Comparison of ENCODE assay signal across 20 cellular contexts in genomic region chr7:100154651-100155491, GRCh38. TPM values are rescaled to one million over a fixed set of nuclear protein-coding genes. Genes with fewer than 3 reads are reported as not detected.
DNase-seq lines count a peak whose midpoint lies in the region; ATAC-seq, FAIRE-seq and TF ChIP-seq lines count a peak whose summit lies in the region.
"Had no signal": no experiment of that assay in that cellular context is flagged by ENCODE, and none has a peak within 500 bp of the region (broad histone marks: within the 10 kb centered on the region; RNA-seq: fewer than 3 reads in every experiment).

No MANE protein-coding gene starts in this region.

- H4K20me1 ChIP-seq in mammary epithelial cell (ENCODE audit: insufficient read depth, low read length) = no peaks in the 10 kb centered on the region

- H3K4me2 ChIP-seq in mammary epithelial cell (ENCODE audit: insufficient read depth, low read depth, low read length) = no peak overlapping the region

- H3K27me3 Mint-ChIP-seq in dendritic cell treated with granulocyte-macrophage colony-stimulating factor and Interleukin-4, amounts not matched to agents 40 ng/mL and 50 ng/mL, for 4 days = no peaks in the 10 kb centered on the region
- H3K27me3 Mint-ChIP-seq: stimulated activated memory B cell treated with anti-CD40 and anti-IgM and Interleukin-4, amounts not matched to agents 10 μg/mL and 1 μg/mL and 100 μg/mL, for 72 hours had no signal

- H3K36me3 Mint-ChIP-seq in dendritic cell treated with granulocyte-macrophage colony-stimulating factor and Interleukin-4, amounts not matched to agents 40 ng/mL and 50 ng/mL, for 4 days (ENCODE audit: low read depth) = peaks cover 80% of the 10 kb centered on the region

- no peak for DNase-seq in breast epithelium (ENCODE audit: low spot score in 2 of 2)
- DNase-seq in mammary epithelial cell = no peak
- DNase-seq in HT-29 (ENCODE audit: low spot score) = peak; percentile 81
- DNase-seq in small intestine = peak; percentile 80
- DNase-seq in activated CD4-positive, alpha-beta T cell treated with anti-CD3 and anti-CD28 coated beads for 1 hour = no peak
- DNase-seq in activated CD8-positive, alpha-beta memory T cell treated with anti-CD3 and anti-CD28 coated beads, Interleukin-2, amount 50 U/mL, for 4 hours = no peak
- DNase-seq: activated gamma-delta T cell, aorta, DND-41, islet precursor cell, Kasumi-1, NCI-H1092, NCI-H524 treated with DMSO at 0.1 percent for 48 hours, T-helper 2 cell had no signal

- ATAC-seq in HG03175 (IDR thresholded peaks at IDR 0.05; ENCODE audit: unreplicated experiment) = no peak
- ATAC-seq: activated CD4-positive, CD25-positive, alpha-beta regulatory T cell treated with anti-CD3 and anti-CD28 coated beads, Interleukin-2, amount 50 U/mL, for 24 hours; stimulated activated memory B cell treated with anti-CD40 and anti-IgM and Interleukin-4, amounts not matched to agents 10 μg/mL and 1 μg/mL and 100 μg/mL, for 72 hours had no signal

- CTCF ChIA-PET in mammary epithelial cell (lab: Charles Lee; ENCODE audit: low non-redundant PET) = no interaction called here

- H3K9ac ChIP-seq in mammary epithelial cell (ENCODE audit: insufficient read depth, low read length) = no peak overlapping the region

- H3K9me3 Mint-ChIP-seq in dendritic cell treated with granulocyte-macrophage colony-stimulating factor and Interleukin-4, amounts not matched to agents 40 ng/mL and 50 ng/mL, for 4 days = no peaks in the 10 kb centered on the region
- H3K9me3 Mint-ChIP-seq: stimulated activated memory B cell treated with anti-CD40 and anti-IgM and Interleukin-4, amounts not matched to agents 10 μg/mL and 1 μg/mL and 100 μg/mL, for 72 hours had no signal

- dilution Hi-C loops in mammary epithelial cell (cut with HindIII; ENCODE audit: low sequenced_read_pairs) = no loop called here

- no peak for TF ChIP-seq POLR2A in breast epithelium (IDR thresholded peaks at IDR 0.05)

- 81% methylated on average over 21 of the region's 30 CpGs for WGBS in mammary epithelial cell (ENCODE audit: low coverage, missing lambda C conversion rate)
- WGBS in small intestine, 3 donors = 42 to 63% (median 52%) methylated on average over 26 to 30 of the region's 30 CpGs

- in situ Hi-C loops in mammary epithelial cell (cut with MboI; ENCODE audit: low sequenced_read_pairs in 2 of 2) = no loop called here

- H3K27ac ChIP-seq in breast epithelium (peak overlapping the region; percentile 25), mammary epithelial cell (ENCODE audit: insufficient read depth, low read depth, low read length) (no peak overlapping the region), small intestine (ENCODE audit: low read depth in 1 of 2, low read length in 1 of 2) (peak overlapping the region; percentile 34 to 91)

- H3K4me1 Mint-ChIP-seq in dendritic cell treated with granulocyte-macrophage colony-stimulating factor and Interleukin-4, amounts not matched to agents 40 ng/mL and 50 ng/mL, for 4 days (ENCODE audit: low read depth) = peaks cover 87% of the 10 kb centered on the region

- intact Hi-C loops in breast epithelium (cut with DNase I; ENCODE audit: low total_unique reads) = no loop called here
- intact Hi-C loops in mammary epithelial cell (cut with micrococcal nuclease) = no loop called here
- intact Hi-C loops in dendritic cell treated with granulocyte-macrophage colony-stimulating factor and Interleukin-4, amounts not matched to agents 40 ng/mL and 50 ng/mL, for 4 days (cut with micrococcal nuclease) = no loop called here

- H3K36me3 ChIP-seq in breast epithelium (no peaks in the 10 kb centered on the region), mammary epithelial cell (ENCODE audit: insufficient read depth, low read length) (peaks cover 17% of the 10 kb centered on the region), small intestine (ENCODE audit: control insufficient read depth in 2 of 2, insufficient read depth in 2 of 2, low read length in 2 of 2) (peaks cover 3 to 5% of the 10 kb centered on the region in 2 donors)

- H3K9me3 ChIP-seq in breast epithelium = no peaks in the 10 kb centered on the region
- no peaks in the 10 kb centered on the region for H3K9me3 ChIP-seq in mammary epithelial cell (replicated peaks; ENCODE audit: insufficient read depth, low read length)
- no peaks in the 10 kb centered on the region for H3K9me3 ChIP-seq in small intestine (ENCODE audit: control insufficient read depth, low read depth)
- H3K9me3 ChIP-seq: HAP-1, tibial nerve had no signal

- H3K27me3 ChIP-seq in breast epithelium (no peaks in the 10 kb centered on the region), mammary epithelial cell (ENCODE audit: insufficient read depth, low read length) (no peaks in the 10 kb centered on the region), small intestine (ENCODE audit: control insufficient read depth in 2 of 2, insufficient read depth in 2 of 2, low read length in 2 of 2) (no peaks in the 10 kb centered on the region)
- H3K27me3 ChIP-seq: tibial nerve had no signal

- TF ChIP-seq CTCF in breast epithelium (IDR thresholded peaks at IDR 0.05) = no peak
- TF ChIP-seq CTCF in mammary epithelial cell (conservative IDR thresholded peaks at IDR 0.05 in 1 of 2, IDR thresholded peaks at IDR 0.05 in 1 of 2; ENCODE audit: extremely low read depth in 1 of 2, insufficient read depth in 1 of 2, low read depth in 1 of 2, low read length in 2 of 2) = no peak

- H2AFZ ChIP-seq in mammary epithelial cell (ENCODE audit: low read depth, low read length) = no peak overlapping the region

- H3K27ac Mint-ChIP-seq in dendritic cell treated with granulocyte-macrophage colony-stimulating factor and Interleukin-4, amounts not matched to agents 40 ng/mL and 50 ng/mL, for 4 days = peak overlapping the region; percentile 75
- H3K27ac Mint-ChIP-seq: stimulated activated memory B cell treated with anti-CD40 and anti-IgM and Interleukin-4, amounts not matched to agents 10 μg/mL and 1 μg/mL and 100 μg/mL, for 72 hours had no signal

- BruUV-seq in mammary epithelial cell (replicated peaks; lab: Mats Ljungman, UMichigan) = no TSS peak

- H3K4me3 ChIP-seq in breast epithelium = no peak overlapping the region
- no peak overlapping the region for H3K4me3 ChIP-seq in mammary epithelial cell (replicated peaks in 1 of 3; ENCODE audit: insufficient read depth in 1 of 3, low read depth in 2 of 3, low read length in 3 of 3)
- H3K4me3 ChIP-seq in small intestine (ENCODE audit: low read depth in 1 of 2, low read length in 2 of 2) = no peak overlapping the region
- H3K4me3 ChIP-seq: HAP-1, tibial nerve had no signal

- FAIRE-seq in small intestine (lab: Jason Lieb, UNC) = no peak

- no peak overlapping the region for H3K4me3 Mint-ChIP-seq in dendritic cell treated with granulocyte-macrophage colony-stimulating factor and Interleukin-4, amounts not matched to agents 40 ng/mL and 50 ng/mL, for 4 days
- H3K4me3 Mint-ChIP-seq: stimulated activated memory B cell treated with anti-CD40 and anti-IgM and Interleukin-4, amounts not matched to agents 10 μg/mL and 1 μg/mL and 100 μg/mL, for 72 hours had no signal

- H3K79me2 ChIP-seq in mammary epithelial cell (ENCODE audit: insufficient read depth, low read length) = peaks cover 48% of the 10 kb centered on the region

- H3K4me1 ChIP-seq in breast epithelium (peaks cover 9 to 13% of the 10 kb centered on the region in 2 donors), mammary epithelial cell (ENCODE audit: insufficient read depth, low read length) (peaks cover 17% of the 10 kb centered on the region), small intestine (ENCODE audit: control insufficient read depth in 2 of 2, insufficient read depth in 1 of 2, low read depth in 1 of 2, low read length in 1 of 2) (peaks cover 5 to 8% of the 10 kb centered on the region in 2 donors)

RNA-seq across cellular contexts. Expression of gene TRAPPC14, which starts 3.7 kb away (rescaled TPM):
- total RNA-seq in breast epithelium (10 to 100 TPM in 2 of 3 donors, 1 to 10 TPM in 1; 3.4 to 16.1 (median 12.6) TPM), mammary epithelial cell (10 to 100 TPM; 15.3 to 28.5 TPM)
- polyA plus RNA-seq in mammary epithelial cell (3.0 TPM), small intestine (10 to 100 TPM; 16.7 to 28.0 (median 25.1) TPM)
- polyA minus RNA-seq in mammary epithelial cell = 5.3 TPM
- total RNA-seq in HT-29 (2014; rRNA removed; shearing (Covaris generic)) = 22.5 and 27.8 TPM in 2 replicates

RNA-seq across cellular contexts. Expression of gene LAMTOR4, which starts 6.2 kb away (rescaled TPM):
- 100 to 1,000 TPM; 154 to 285 (median 207) TPM for total RNA-seq in breast epithelium
- total RNA-seq in mammary epithelial cell = 10 to 100 TPM; 41.7 to 73.2 TPM
- polyA plus RNA-seq in mammary epithelial cell = 221 TPM
- 25.1 TPM for polyA minus RNA-seq in mammary epithelial cell
- 310 and 344 TPM in 2 replicates for total RNA-seq in HT-29 (2014; rRNA removed; shearing (Covaris generic))
- 100 to 1,000 TPM; 218 to 370 (median 226) TPM for polyA plus RNA-seq in small intestine

RNA-seq across cellular contexts. Expression of gene GAL3ST4, which starts 13.5 kb away (rescaled TPM):
- total RNA-seq in breast epithelium (1 to 10 TPM in 2 of 3 donors, under 1 TPM in 1; 0.98 to 2.5 (median 1.9) TPM), mammary epithelial cell (10 to 100 TPM in 1 of 2 donors, 1 to 10 TPM in 1; 2.0 to 10.6 TPM)
- polyA plus RNA-seq in mammary epithelial cell (5.9 TPM), small intestine (1 to 10 TPM in 1 of 3 donors, under 1 TPM in 1, not detected in 1; 0.67 to 1.2 TPM)
- 2.6 TPM for polyA minus RNA-seq in mammary epithelial cell
- total RNA-seq in HT-29 (2014; rRNA removed; shearing (Covaris generic)) = not detected in 2 replicates

RNA-seq across cellular contexts. Expression of gene GPC2, which starts 22.3 kb away (rescaled TPM):
- total RNA-seq in breast epithelium = 1 to 10 TPM; 1.4 to 3.6 (median 3.4) TPM
- 1 to 10 TPM; 4.0 to 6.4 TPM for total RNA-seq in mammary epithelial cell
- polyA plus RNA-seq in mammary epithelial cell = 0.53 TPM
- 0.88 TPM for polyA minus RNA-seq in mammary epithelial cell
- total RNA-seq in HT-29 (2014; rRNA removed; shearing (Covaris generic)) = 1.7 and 4.2 TPM in 2 replicates
- polyA plus RNA-seq in small intestine = under 1 TPM in 1 of 3 donors, not detected in 2; 0.94 TPM

RNA-seq across cellular contexts. Expression of gene STAG3, which starts 22.8 kb away (rescaled TPM):
- total RNA-seq in breast epithelium (1 to 10 TPM in 2 of 3 donors, under 1 TPM in 1; 0.80 to 3.3 (median 1.3) TPM), mammary epithelial cell (1 to 10 TPM in 1 of 2 donors, under 1 TPM in 1; 0.33 to 2.7 TPM)
- polyA plus RNA-seq in mammary epithelial cell (0.34 TPM), small intestine (1 to 10 TPM in 1 of 3 donors, under 1 TPM in 1, not detected in 1; 0.81 to 3.6 TPM)
- polyA minus RNA-seq in mammary epithelial cell = not detected
- total RNA-seq in HT-29 (2014; rRNA removed; shearing (Covaris generic)) = 0.05 and 0.08 TPM in 2 replicates

Comparison
In these comparisons a context has a peak if more than half of its experiments do, and no peak if none do; other contexts are left out.
1. DNase-seq: peak in HT-29 (single experiment) and small intestine (single experiment); none in breast epithelium (0 of 2), mammary epithelial cell (single experiment), activated CD4-positive, alpha-beta T cell treated with anti-CD3 and anti-CD28 coated beads for 1 hour (single experiment) and activated CD8-positive, alpha-beta memory T cell treated with anti-CD3 and anti-CD28 coated beads, Interleukin-2, amount 50 U/mL, for 4 hours (single experiment).